9 cellular contexts compared by ENCODE assay signal in genomic region chr20:49179368-49180277, GRCh38. TPM values are rescaled to one million over a fixed set of nuclear protein-coding genes. Genes with fewer than 3 reads are reported as not detected.
A peak's percentile ranks its signal among the peaks of the same experiment; 100 is the strongest.
DNase-seq lines count a peak whose midpoint lies in the region; ATAC-seq, FAIRE-seq and TF ChIP-seq lines count a peak whose summit lies in the region.
"Had no signal": no experiment of that assay in that cellular context is flagged by ENCODE, and none has a peak within 500 bp of the region (broad histone marks: within the 10 kb centered on the region; RNA-seq: fewer than 3 reads in every experiment).

No MANE protein-coding gene starts in this region.

- H3K4me1 ChIP-seq in A549 (peaks cover 48% of the 10 kb centered on the region), PC-3 (ENCODE audit: insufficient read depth, low read length) (peaks cover 27% of the 10 kb centered on the region), left lung (peaks cover 4 to 57% of the 10 kb centered on the region in 2 donors)

- H3K9me2 ChIP-seq in PC-3 (replicated peaks; ENCODE audit: low read length) = no peaks in the 10 kb centered on the region

- peaks cover 94% of the 10 kb centered on the region for H3K79me2 ChIP-seq in PC-3 (ENCODE audit: low read length)

- H3K9me3 ChIP-seq in A549 (no peaks in the 10 kb centered on the region), PC-3 (ENCODE audit: low read length) (no peaks in the 10 kb centered on the region), left lung (no peaks in the 10 kb centered on the region), MG63 (no peaks in the 10 kb centered on the region)

- intact Hi-C loops in PC-3 (cut with micrococcal nuclease) (loop anchor here (2.0 kb wide), 1 partner anchor 39 kb away; no protein-coding TSS in a partner anchor), left lung (cut with DNase I) (no loop called here)

- 31% methylated on average over 1 of the region's 1 CpG for WGBS in A549 (ENCODE audit: missing lambda C conversion rate)

- no peak overlapping the region for H3K27ac ChIP-seq in A549
- H3K27ac ChIP-seq in PC-3 (ENCODE audit: low read length) = peak overlapping the region; percentile 61
- peak overlapping the region in 1 of 2 donors; percentile 57 for H3K27ac ChIP-seq in left lung

- no peak overlapping the region for H2AFZ ChIP-seq in PC-3 (ENCODE audit: low read length)

- no peak for TF ChIP-seq CTCF in A549 (IDR thresholded peaks at IDR 0.05)
- no peak for TF ChIP-seq CTCF in PC-3 (conservative IDR thresholded peaks at IDR 0.05; ENCODE audit: low read depth, low read length)
- TF ChIP-seq CTCF in left lung (IDR thresholded peaks at IDR 0.05) = no peak

- H3K4me2 ChIP-seq in A549 (peak overlapping the region; percentile 40), PC-3 (ENCODE audit: low read length) (peak overlapping the region; percentile 70)

- DNase-seq in A549 (ENCODE audit: low read depth in 1 of 2, low spot score in 1 of 2) (no peak), PC-3 (peak; percentile 89), left lung (no peak), NCI-H2081 (lab: John Stamatoyannopoulos, UW) (no peak), mucosa of gallbladder (ENCODE audit: low spot score) (no peak), MG63 (no peak)
- DNase-seq: NCI-H446 had no signal

- peaks cover 27% of the 10 kb centered on the region for H4K20me1 ChIP-seq in PC-3 (ENCODE audit: low read length)

- no peak overlapping the region for H3K4me3 ChIP-seq in A549
- peak overlapping the region; percentile 31 for H3K4me3 ChIP-seq in PC-3 (ENCODE audit: low read length)
- no peak overlapping the region for H3K4me3 ChIP-seq in left lung
- H3K4me3 ChIP-seq in MG63 = no peak overlapping the region

- BruUV-seq in PC-3 (replicated peaks; lab: Mats Ljungman, UMichigan) = no TSS peak

- H3K9ac ChIP-seq in PC-3 (ENCODE audit: low read length) = peak overlapping the region; percentile 3

- H3K27me3 ChIP-seq in PC-3 (ENCODE audit: low read length) (no peaks in the 10 kb centered on the region), left lung (no peaks in the 10 kb centered on the region), MG63 (no peaks in the 10 kb centered on the region)

- ATAC-seq in A549 = no peak; a peak in 1 of 6 replicates
- peak; percentile 64 for ATAC-seq in GM19025 (IDR thresholded peaks at IDR 0.05; ENCODE audit: low read depth, unreplicated experiment)
- ATAC-seq in PC-3 = peak; percentile 89
- ATAC-seq in left lung = peak; percentile 73
- no peak for ATAC-seq in HG03045 (IDR thresholded peaks at IDR 0.05; ENCODE audit: unreplicated experiment)

- FAIRE-seq in A549 (lab: Jason Lieb, UNC) = no peak

- H3K36me3 ChIP-seq in PC-3 (ENCODE audit: low read depth, low read length) (peaks cover 7% of the 10 kb centered on the region), left lung (peaks cover 0 to 12% of the 10 kb centered on the region in 2 donors), MG63 (peaks cover 36% of the 10 kb centered on the region)

- POLR2A ChIA-PET in A549 (lab: Yijun Ruan, JAX) = interaction anchor here (1.2 to 1.3 kb wide), 2 partner anchors 8 to 39 kb away, joined by 4 read pairs; partner anchors contain the start of genes DDX27 and STAU1
- POLR2A ChIA-PET in PC-3 (lab: Charles Lee; ENCODE audit: unreplicated experiment) = interaction anchor here (0.6 kb wide), 1 partner anchor 25 kb away, joined by 3 read pairs; no protein-coding TSS in a partner anchor

- no peak for TF ChIP-seq RAD21 in A549 (conservative IDR thresholded peaks at IDR 0.05 in 1 of 2, IDR thresholded peaks at IDR 0.05 in 1 of 2)

- CTCF ChIA-PET in A549 (lab: Yijun Ruan, JAX) (interaction anchor here (0.6 to 7.7 kb wide), 8 partner anchors 37 to 362 kb away, joined by 3 to 47 read pairs (median 4); no protein-coding TSS in a partner anchor), PC-3 (lab: Charles Lee) (interaction anchor here (0.6 to 1.9 kb wide), 3 partner anchors 37 to 1575 kb away, joined by 4 to 12 read pairs (median 5); no protein-coding TSS in a partner anchor)

- H3F3A ChIP-seq in PC-3 (ENCODE audit: low read length, unreplicated experiment) = peaks cover 7% of the 10 kb centered on the region

- no peak for TF ChIP-seq EP300 in A549 (IDR thresholded peaks at IDR 0.05)

- TF ChIP-seq POLR2A in A549 (IDR thresholded peaks at IDR 0.05; ENCODE audit: low read length) = no peak

TF ChIP-seq in A549, 52 proteins besides CTCF, POLR2A, EP300 and RAD21:
- TF ChIP-seq KDM1A (IDR thresholded peaks at IDR 0.05; ENCODE audit: low read depth) (no peak), ZSCAN20 (CRISPR knock-in tag; IDR thresholded peaks at IDR 0.05) (no peak), ESRRA (IDR thresholded peaks at IDR 0.05; ENCODE audit: borderline replicate concordance, low read length) (no peak), HOXB5 (CRISPR knock-in tag; IDR thresholded peaks at IDR 0.05) (no peak), TP53 (CRISPR knock-in tag; IDR thresholded peaks at IDR 0.05) (no peak), HMGXB4 (CRISPR knock-in tag; IDR thresholded peaks at IDR 0.05; ENCODE audit: borderline replicate concordance) (no peak), ELK1 (IDR thresholded peaks at IDR 0.05; ENCODE audit: low read depth, low read length) (no peak)
TF ChIP-seq in A549: peak in this region for 0.

RNA-seq across cellular contexts. Expression of gene STAU1, which starts 8.5 kb away (rescaled TPM):
- polyA plus RNA-seq in A549 (2011; rRNA removed) = 74.7 and 76.4 TPM in 2 replicates
- polyA plus RNA-seq in A549 (2012; cell fraction: cytosol; rRNA removed) = 30.7 and 32.5 TPM in 2 replicates
- 18.4 and 27.6 TPM in 2 replicates for polyA plus RNA-seq in A549 (2012; cell fraction: nucleus; rRNA removed)
- polyA plus RNA-seq in A549 (2017; fragmentation: RNase III; extraction: RNeasy Plus Mini Kit Qiagen cat#74134 plus additional on column Dnase treatment) = 59.6 to 64.0 TPM (median 60.8 TPM) in 3 replicates
- 46.8 and 50.9 TPM in 2 replicates for polyA minus RNA-seq in A549 (2011; rRNA and poly(A)+ RNA removed)
- total RNA-seq in PC-3 (2014; rRNA removed) = 87.8 and 111 TPM in 2 replicates
- 10 to 100 TPM; 68.6 to 83.0 TPM for total RNA-seq in left lung
- 111 TPM for total RNA-seq in mucosa of gallbladder
- total RNA-seq in MG63 (2014; rRNA removed; shearing (Covaris generic); ENCODE audit: low replicate concordance) = 80.1 and 94.3 TPM in 2 replicates

RNA-seq across cellular contexts. Expression of gene DDX27, which starts 39.6 kb away (rescaled TPM):
- polyA plus RNA-seq in A549 (2011; rRNA removed) (60.2 and 69.3 TPM in 2 replicates), A549 (2017; fragmentation: RNase III; extraction: RNeasy Plus Mini Kit Qiagen cat#74134 plus additional on column Dnase treatment) (69.3 to 74.2 TPM (median 71.0 TPM) in 3 replicates)
- polyA plus RNA-seq in A549 (2012; cell fraction: cytosol; rRNA removed) = 77.8 and 85.9 TPM in 2 replicates
- polyA plus RNA-seq in A549 (2012; cell fraction: nucleus; rRNA removed) = 118 and 136 TPM in 2 replicates
- 53.4 and 64.8 TPM in 2 replicates for polyA minus RNA-seq in A549 (2011; rRNA and poly(A)+ RNA removed)
- total RNA-seq in PC-3 (2014; rRNA removed) (80.8 and 97.3 TPM in 2 replicates), left lung (10 to 100 TPM; 21.8 to 22.2 TPM), mucosa of gallbladder (32.6 TPM)
- 67.0 and 84.4 TPM in 2 replicates for total RNA-seq in MG63 (2014; rRNA removed; shearing (Covaris generic); ENCODE audit: low replicate concordance)

Comparison
In these comparisons a context has a peak if more than half of its experiments do, and no peak if none do; other contexts are left out.
1. ATAC-seq: peak in GM19025 (single experiment), PC-3 (single experiment) and left lung (single experiment); none in A549 (0 of 2) and HG03045 (single experiment).